Comparison of ENCODE assay signal across 15 cellular contexts in genomic region chr9:135968083-135968476, GRCh38. TPM values are rescaled to one million over a fixed set of nuclear protein-coding genes. Genes with fewer than 3 reads are reported as not detected.
DNase-seq lines count a peak whose midpoint lies in the region; ATAC-seq and TF ChIP-seq lines count a peak whose summit lies in the region.
"Had no signal": no experiment of that assay in that cellular context is flagged by ENCODE, and none has a peak within 500 bp of the region (broad histone marks: within the 10 kb centered on the region; RNA-seq: fewer than 3 reads in every experiment).

No MANE protein-coding gene starts in this region.

- peak overlapping the region; percentile 2 to 89 for H2BK12ac ChIP-seq in mesenchymal stem cell (ENCODE audit: low read length in 2 of 2)

- H3K18ac ChIP-seq in mesenchymal stem cell (ENCODE audit: low read depth in 1 of 2, low read length in 2 of 2), result peak overlapping the region in 1 of 2 experiments; percentile 3

- intact Hi-C loops in CD14-positive monocyte (cut with micrococcal nuclease) (loop anchor here (5.0 to 10.0 kb wide), 3 partner anchors 77 to 103 kb away; no protein-coding TSS in a partner anchor), vagina (cut with DNase I) (no loop called here)

- CTCF ChIA-PET in RWPE1 (lab: Yijun Ruan, JAX), result interaction anchor here (0.5 to 3.5 kb wide), 26 partner anchors 8 to 414 kb away, joined by 3 to 46 read pairs (median 4); no protein-coding TSS in a partner anchor

- H3K36me3 Mint-ChIP-seq in CD14-positive monocyte, result no peaks in the 10 kb centered on the region

- H3K4me3 ChIP-seq in RWPE2 (ENCODE audit: severe bottlenecking), result no peak overlapping the region
- H3K4me3 ChIP-seq in mesenchymal stem cell (ENCODE audit: insufficient read depth in 1 of 2, low read depth in 1 of 2, low read length in 2 of 2), result no peak overlapping the region
- no peak overlapping the region for H3K4me3 ChIP-seq in vagina
- H3K4me3 ChIP-seq: lower lobe of right lung, tibial artery had no signal

- peak overlapping the region in 6 of 7 donors; percentile 48 to 93 (median 83) for H3K27ac Mint-ChIP-seq in CD14-positive monocyte
- H3K27ac Mint-ChIP-seq: T-helper 1 cell treated with Interleukin-12 subunit alpha and Interleukin-12 subunit beta and Interleukin-4 antibody, amounts not matched to agents 30 μg/mL and 1 μg/mL, for 36 hours had no signal

- H2BK15ac ChIP-seq in mesenchymal stem cell (ENCODE audit: low read depth, poor library complexity, severe bottlenecking), result no peak overlapping the region

- H2BK120ac ChIP-seq in mesenchymal stem cell (ENCODE audit: low read depth, low read length), result no peak overlapping the region

- H3K27me3 Mint-ChIP-seq in CD14-positive monocyte (ENCODE audit: low read depth in 3 of 3), result peaks cover 1 to 5% (median 3%) of the 10 kb centered on the region in 3 donors
- H3K27me3 Mint-ChIP-seq: activated CD4-positive, alpha-beta T cell treated with anti-CD3 and anti-CD28 coated beads, Interleukin-2, amount 10 ng/mL, durations not matched to agents 7 days and 5 days had no signal

- no peak overlapping the region for H2AK5ac ChIP-seq in mesenchymal stem cell (ENCODE audit: low read length, severe bottlenecking)

- H2AFZ ChIP-seq in mesenchymal stem cell (ENCODE audit: low read depth, low read length), result no peak overlapping the region

- H3K27ac ChIP-seq in RWPE2 (ENCODE audit: poor library complexity, severe bottlenecking) (no peak overlapping the region), mesenchymal stem cell (ENCODE audit: low read length, poor library complexity, severe bottlenecking) (no peak overlapping the region), vagina (no peak overlapping the region), RWPE1 (no peak overlapping the region)
- H3K27ac ChIP-seq: foreskin keratinocyte, tibial artery had no signal

- no peak overlapping the region for H4K8ac ChIP-seq in mesenchymal stem cell (ENCODE audit: low read length)

- no peak for TF ChIP-seq POLR2A in vagina (IDR thresholded peaks at IDR 0.05)

- POLR2A ChIA-PET in RWPE1 (lab: Yijun Ruan, JAX; ENCODE audit: low non-redundant PET), result no interaction called here

- TF ChIP-seq CTCF in CD14-positive monocyte (IDR thresholded peaks at IDR 0.05) (no peak), RWPE2 (IDR thresholded peaks at IDR 0.05; ENCODE audit: poor library complexity, severe bottlenecking) (no peak), vagina (IDR thresholded peaks at IDR 0.05) (no peak), RWPE1 (conservative IDR thresholded peaks at IDR 0.05; ENCODE audit: low read depth) (no peak)

- no peak for ATAC-seq in RWPE2 (ENCODE audit: low read depth)

- H3K4me1 ChIP-seq in RWPE2 (ENCODE audit: insufficient read depth, poor library complexity, severe bottlenecking), result no peaks in the 10 kb centered on the region
- H3K4me1 ChIP-seq in mesenchymal stem cell (ENCODE audit: control insufficient read depth, insufficient read depth, low read depth, low read length), result peaks cover 21% of the 10 kb centered on the region
- H3K4me1 ChIP-seq in vagina, result peaks cover 9% of the 10 kb centered on the region
- H3K4me1 ChIP-seq: foreskin keratinocyte had no signal

- no peak overlapping the region for H3K23ac ChIP-seq in mesenchymal stem cell (ENCODE audit: low read length in 2 of 2)

- H3K27me3 ChIP-seq in RWPE2 (ENCODE audit: insufficient read depth, poor library complexity, severe bottlenecking), result no peaks in the 10 kb centered on the region
- peaks cover 36 to 47% of the 10 kb centered on the region in 2 experiments for H3K27me3 ChIP-seq in mesenchymal stem cell (ENCODE audit: control insufficient read depth in 1 of 2, insufficient read depth in 1 of 2, low read length in 2 of 2)
- no peaks in the 10 kb centered on the region for H3K27me3 ChIP-seq in vagina

- H3K79me1 ChIP-seq in mesenchymal stem cell (replicated peaks; ENCODE audit: low read length, poor library complexity, severe bottlenecking), result no peaks in the 10 kb centered on the region

- H3K4me2 ChIP-seq in mesenchymal stem cell (ENCODE audit: low read length, poor library complexity, severe bottlenecking), result no peak overlapping the region

- H3K9ac ChIP-seq in mesenchymal stem cell (ENCODE audit: low read length), result no peak overlapping the region

- no peaks in the 10 kb centered on the region for H3K9me3 Mint-ChIP-seq in CD14-positive monocyte
- H3K9me3 Mint-ChIP-seq: activated CD4-positive, alpha-beta T cell treated with anti-CD3 and anti-CD28 coated beads, Interleukin-2, amount 10 ng/mL, durations not matched to agents 7 days and 5 days; T-helper 1 cell treated with Interleukin-12 subunit alpha and Interleukin-12 subunit beta and Interleukin-4 antibody, amounts not matched to agents 30 μg/mL and 1 μg/mL, for 36 hours had no signal

- peak overlapping the region; percentile 61 for H4K91ac ChIP-seq in mesenchymal stem cell (ENCODE audit: low read length)

- 10% methylated on average over 5 of the region's 5 CpGs for WGBS in mesenchymal stem cell

- H2BK5ac ChIP-seq in mesenchymal stem cell (ENCODE audit: low read depth, low read length, poor library complexity, severe bottlenecking), result no peak overlapping the region

- H3K9me3 ChIP-seq in RWPE2 (ENCODE audit: severe bottlenecking), result no peaks in the 10 kb centered on the region
- H3K9me3 ChIP-seq in mesenchymal stem cell (ENCODE audit: control insufficient read depth, low read length), result no peaks in the 10 kb centered on the region
- no peaks in the 10 kb centered on the region for H3K9me3 ChIP-seq in vagina
- H3K9me3 ChIP-seq: lower lobe of right lung, tibial artery had no signal

- DNase-seq in A172 (ENCODE audit: low spot score) (peak; percentile 42), CD14-positive monocyte (ENCODE audit: low spot score) (no peak), RWPE2 (ENCODE audit: low spot score) (peak; percentile 44), mesenchymal stem cell (peak; percentile 70), vagina (ENCODE audit: extremely low spot score in 2 of 2) (no peak), RWPE1 (ENCODE audit: low spot score) (no peak), 8988T (no peak)
- no peak for DNase-seq in activated naive CD4-positive, alpha-beta T cell (lab: John Stamatoyannopoulos, UW)
- DNase-seq: NCI-H1436 treated with DMSO at 0.1 percent for 48 hours, SIG-M5 had no signal

- peaks cover 41% of the 10 kb centered on the region for H3K4me1 Mint-ChIP-seq in CD14-positive monocyte

- no peak overlapping the region for H3K4me3 Mint-ChIP-seq in CD14-positive monocyte
- H3K4me3 Mint-ChIP-seq: activated CD4-positive, alpha-beta T cell treated with anti-CD3 and anti-CD28 coated beads, Interleukin-2, amount 10 ng/mL, durations not matched to agents 7 days and 5 days; T-helper 1 cell treated with Interleukin-12 subunit alpha and Interleukin-12 subunit beta and Interleukin-4 antibody, amounts not matched to agents 30 μg/mL and 1 μg/mL, for 36 hours had no signal

- no peak overlapping the region for H3K14ac ChIP-seq in mesenchymal stem cell (ENCODE audit: low read length in 2 of 2)

- H3K36me3 ChIP-seq in RWPE2 (ENCODE audit: low read depth), result no peaks in the 10 kb centered on the region
- no peaks in the 10 kb centered on the region for H3K36me3 ChIP-seq in mesenchymal stem cell (ENCODE audit: control insufficient read depth in 1 of 2, insufficient read depth in 2 of 2, low read depth in 1 of 2, low read length in 2 of 2)
- no peaks in the 10 kb centered on the region for H3K36me3 ChIP-seq in vagina
- H3K36me3 ChIP-seq: lower lobe of right lung, tibial artery had no signal

- peak overlapping the region in 1 of 2 experiments; percentile 47 for H3K4ac ChIP-seq in mesenchymal stem cell (ENCODE audit: low read depth in 1 of 2, low read length in 2 of 2)

RNA-seq across cellular contexts. Expression of gene UBAC1, which starts 6.9 kb away (rescaled TPM):
- 113 and 145 TPM in 2 replicates for total RNA-seq in A172 (2014; rRNA removed; shearing (Covaris generic))
- 10 to 100 TPM; 35.8 to 52.5 TPM for polyA plus RNA-seq in CD14-positive monocyte
- polyA plus RNA-seq in mesenchymal stem cell (2013, experiment 1 of 2), result 28.9 TPM
- 28.1 TPM for polyA plus RNA-seq in mesenchymal stem cell (2013, experiment 2 of 2)
- total RNA-seq in vagina, result 57.9 TPM

Comparison
In these comparisons a context has a peak if more than half of its experiments do, and no peak if none do; other contexts are left out.
1. DNase-seq: peak in A172 (single experiment), RWPE2 (single experiment) and mesenchymal stem cell (single experiment); none in CD14-positive monocyte (single experiment), activated naive CD4-positive, alpha-beta T cell (0 of 4), vagina (0 of 2), RWPE1 (single experiment) and 8988T (single experiment).